ENCODE assay signal across 1 cellular context in the genomic region with DNA sequence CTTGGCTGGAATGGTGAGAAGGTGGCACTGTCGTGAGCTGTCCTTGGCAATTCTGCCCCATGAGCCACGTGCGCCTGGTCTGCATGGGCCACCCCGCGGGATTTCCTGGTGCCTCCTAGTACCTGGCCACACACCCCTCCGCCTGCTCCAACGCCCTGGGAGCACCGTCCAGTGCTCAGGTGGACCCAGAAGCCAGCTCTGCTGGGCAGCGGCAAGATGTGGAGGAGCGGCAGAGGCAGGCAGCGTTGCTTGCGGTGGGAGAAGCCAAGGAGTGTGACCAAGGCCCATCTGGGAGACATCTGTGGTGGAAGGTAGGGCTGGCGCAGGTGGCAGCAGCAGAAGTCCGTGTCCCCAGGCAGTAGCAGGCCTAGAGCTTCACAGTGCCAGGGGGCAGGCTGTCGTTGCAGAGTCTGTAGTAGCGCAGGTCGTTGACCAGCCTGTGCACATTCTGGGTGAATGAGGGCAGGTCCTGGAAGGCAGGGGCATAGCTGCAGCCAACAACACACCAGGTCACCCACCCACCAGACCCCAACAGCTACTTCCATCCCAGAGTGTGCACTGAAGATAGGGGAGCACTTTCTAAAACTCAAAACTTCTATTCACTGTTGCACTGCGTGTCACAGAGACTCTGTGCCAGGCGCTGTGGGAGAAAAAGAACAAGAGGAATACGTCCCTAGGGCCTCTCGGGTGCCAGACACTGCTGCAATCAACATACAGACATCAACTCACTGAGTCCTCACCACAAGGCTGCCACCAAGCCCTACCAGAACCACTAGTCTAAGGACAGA.
TF ChIP-seq lines count a peak whose summit lies in the region.

No MANE protein-coding gene starts in this region.

TF ChIP-seq in H1, 55 proteins besides CTCF, POLR2A, EP300 and RAD21:
- TF ChIP-seq CTBP2 (IDR thresholded peaks at IDR 0.05; ENCODE audit: borderline replicate concordance, insufficient read depth, insufficient read length, low read length) = no peak
- no peak for TF ChIP-seq BRCA1 (IDR thresholded peaks at IDR 0.05; ENCODE audit: low read depth, low read length)
- no peak for TF ChIP-seq POLR2AphosphoS5 (IDR thresholded peaks at IDR 0.05; ENCODE audit: low read depth, low read length)
- TF ChIP-seq TAF7 (optimal IDR thresholded peaks at IDR 0.05; ENCODE audit: borderline replicate concordance, low read depth, low read length) = no peak
- no peak for TF ChIP-seq POU5F1 (IDR thresholded peaks at IDR 0.05; ENCODE audit: low read depth, low read length)
- TF ChIP-seq BCL11A (IDR thresholded peaks at IDR 0.05; ENCODE audit: low read depth in 2 of 2, low read length in 2 of 2) = no peak
- no peak for TF ChIP-seq GABPA (IDR thresholded peaks at IDR 0.05; ENCODE audit: borderline replicate concordance, insufficient read depth, low read length)
- no peak for TF ChIP-seq RBBP5 (IDR thresholded peaks at IDR 0.05; ENCODE audit: borderline replicate concordance, low read depth, low read length)
- TF ChIP-seq NANOG (IDR thresholded peaks at IDR 0.05; ENCODE audit: insufficient read depth, low read depth, low read length, poor library complexity, severe bottlenecking) = no peak
- no peak for TF ChIP-seq SP1 (IDR thresholded peaks at IDR 0.05; ENCODE audit: low read depth, low read length)
- TF ChIP-seq, protein P1, sequence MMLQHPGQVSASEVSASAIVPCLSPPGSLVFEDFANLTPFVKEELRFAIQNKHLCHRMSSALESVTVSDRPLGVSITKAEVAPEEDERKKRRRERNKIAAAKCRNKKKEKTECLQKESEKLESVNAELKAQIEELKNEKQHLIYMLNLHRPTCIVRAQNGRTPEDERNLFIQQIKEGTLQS (IDR thresholded peaks at IDR 0.05; ENCODE audit: insufficient read depth, low read depth, low read length) = no peak
- no peak for TF ChIP-seq TCF12 (IDR thresholded peaks at IDR 0.05; ENCODE audit: low read depth, low read length)
- TF ChIP-seq SIRT6 (IDR thresholded peaks at IDR 0.05; ENCODE audit: low read length) = no peak
- TF ChIP-seq ZNF274 (IDR thresholded peaks at IDR 0.05; ENCODE audit: borderline replicate concordance, extremely low read depth, low read length) = no peak
- no peak for TF ChIP-seq KDM5A (IDR thresholded peaks at IDR 0.05; ENCODE audit: low read length)
- no peak for TF ChIP-seq HDAC6 (IDR thresholded peaks at IDR 0.05; ENCODE audit: low read depth, low read length)
TF ChIP-seq in H1: peak in this region for 0.
